9 cellular contexts compared by ENCODE assay signal in the genomic region with DNA sequence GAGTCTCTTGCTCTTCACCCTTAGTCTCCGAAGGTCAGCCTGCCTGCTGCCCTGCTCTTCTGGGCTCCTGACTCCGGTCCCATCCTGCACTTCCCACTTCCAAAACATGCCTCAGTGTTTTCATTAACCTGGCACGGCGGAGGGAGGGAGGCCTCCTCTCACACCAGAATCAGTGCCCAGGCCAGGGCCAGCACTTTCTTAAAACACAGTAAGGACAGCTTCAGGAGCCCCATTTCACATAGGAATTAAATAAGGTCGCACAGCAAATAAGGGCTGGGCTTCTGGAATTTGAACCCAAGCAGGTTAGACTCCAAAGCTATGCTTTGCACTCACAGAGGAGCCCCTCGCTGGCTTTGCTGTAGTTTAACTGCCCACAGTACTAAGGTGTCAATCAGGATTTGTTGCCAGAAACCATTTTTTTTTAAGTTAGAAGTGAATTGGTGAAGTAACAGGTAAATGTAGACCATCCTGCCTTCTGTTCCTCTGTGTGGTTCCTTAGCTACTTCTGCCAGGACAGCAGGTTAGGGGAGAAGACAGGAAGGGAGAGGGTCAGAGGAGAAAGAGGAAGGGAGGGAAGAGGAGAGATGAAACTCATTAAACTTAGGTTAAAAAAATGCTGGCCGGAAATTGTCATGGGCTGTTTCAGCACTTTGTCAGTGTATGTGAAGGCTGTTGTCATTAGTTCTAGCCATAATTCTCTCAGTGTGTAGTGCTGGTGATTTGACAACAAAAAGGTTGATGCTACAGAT. TPM values are rescaled to one million over a fixed set of nuclear protein-coding genes. Genes with fewer than 3 reads are reported as not detected.
A peak's percentile ranks its signal among the peaks of the same experiment; 100 is the strongest.
DNase-seq lines count a peak whose midpoint lies in the region; ATAC-seq and TF ChIP-seq lines count a peak whose summit lies in the region.
"Had no signal": no experiment of that assay in that cellular context is flagged by ENCODE, and none has a peak within 500 bp of the region (broad histone marks: within the 10 kb centered on the region; RNA-seq: fewer than 3 reads in every experiment).

No MANE protein-coding gene starts in this region.

- POLR2A ChIA-PET in activated CD4-positive, alpha-beta memory T cell treated with anti-CD3 and anti-CD28 coated beads for 36 hours (lab: Charles Lee), result interaction anchor here (0.7 kb wide), 1 partner anchor 1045 kb away, joined by 4 read pairs; no protein-coding TSS in a partner anchor

- peaks cover 3% of the 10 kb centered on the region for H3K9me3 Mint-ChIP-seq in activated CD4-positive, alpha-beta memory T cell treated with anti-CD3 and anti-CD28 coated beads for 36 hours
- H3K9me3 Mint-ChIP-seq in immature natural killer cell, result no peaks in the 10 kb centered on the region

- peaks cover 34% of the 10 kb centered on the region for H3K4me1 ChIP-seq in HAP-1

- in situ Hi-C loops in HAP-1 (cut with MboI; ENCODE audit: low sequenced_read_pairs), result no loop called here

- no peak for DNase-seq in HAP-1 (ENCODE audit: low spot score in 2 of 2)
- DNase-seq in activated CD4-positive, alpha-beta memory T cell treated with anti-CD3 and anti-CD28 coated beads for 36 hours, result no peak
- no peak for DNase-seq in immature natural killer cell
- DNase-seq in GM20000 (ENCODE audit: low spot score), result no peak
- DNase-seq in NCI-H524 (lab: John Stamatoyannopoulos, UW), result no peak

- intact Hi-C loops in activated CD4-positive, alpha-beta memory T cell treated with anti-CD3 and anti-CD28 coated beads for 36 hours (cut with micrococcal nuclease), result no loop called here

- CTCF ChIA-PET in activated CD4-positive, alpha-beta memory T cell treated with anti-CD3 and anti-CD28 coated beads for 36 hours (lab: Charles Lee), result interaction anchor here (1.1 kb wide), 1 partner anchor 13 kb away, joined by 3 read pairs; no protein-coding TSS in a partner anchor

- no peak for TF ChIP-seq CTCF in GM20000 (IDR thresholded peaks at IDR 0.05; ENCODE audit: extremely low read depth, missing control alignments)

- peaks cover 15% of the 10 kb centered on the region for H3K4me1 Mint-ChIP-seq in activated CD4-positive, alpha-beta memory T cell treated with anti-CD3 and anti-CD28 coated beads for 36 hours (ENCODE audit: low read depth)
- H3K4me1 Mint-ChIP-seq in immature natural killer cell, result peaks cover 81 to 85% of the 10 kb centered on the region in 2 donors

- peak overlapping the region; percentile 70 for H3K4me3 Mint-ChIP-seq in activated CD4-positive, alpha-beta memory T cell treated with anti-CD3 and anti-CD28 coated beads for 36 hours
- peak overlapping the region; percentile 83 to 92 (median 91) for H3K4me3 Mint-ChIP-seq in immature natural killer cell

- H3K27me3 ChIP-seq in HAP-1 (ENCODE audit: low read depth), result no peaks in the 10 kb centered on the region

- H3K36me3 Mint-ChIP-seq in activated CD4-positive, alpha-beta memory T cell treated with anti-CD3 and anti-CD28 coated beads for 36 hours, result peaks cover 9% of the 10 kb centered on the region
- peaks cover 5 to 18% (median 16%) of the 10 kb centered on the region in 3 donors for H3K36me3 Mint-ChIP-seq in immature natural killer cell

- peak overlapping the region; percentile 89 for H3K4me3 ChIP-seq in HAP-1
- peak overlapping the region; percentile 1 to 83 (median 60) for H3K4me3 ChIP-seq in skin epidermis

- H3K36me3 ChIP-seq in HAP-1 (replicated peaks), result no peaks in the 10 kb centered on the region

- H3K27me3 Mint-ChIP-seq in activated CD4-positive, alpha-beta memory T cell treated with anti-CD3 and anti-CD28 coated beads for 36 hours, result no peaks in the 10 kb centered on the region
- peaks cover 0 to 4% (median 0%) of the 10 kb centered on the region in 3 donors for H3K27me3 Mint-ChIP-seq in immature natural killer cell (ENCODE audit: low read depth in 3 of 3)

- H3K27ac Mint-ChIP-seq in activated CD4-positive, alpha-beta memory T cell treated with anti-CD3 and anti-CD28 coated beads for 36 hours, result no peak overlapping the region
- peak overlapping the region; percentile 61 to 93 (median 88) for H3K27ac Mint-ChIP-seq in immature natural killer cell

- ATAC-seq in GM21619 (IDR thresholded peaks at IDR 0.05; ENCODE audit: unreplicated experiment) (no peak), HG03342 (IDR thresholded peaks at IDR 0.05; ENCODE audit: unreplicated experiment) (no peak)

- peak overlapping the region in 12 of 21 experiments; percentile 0 to 95 (median 82) for H3K27ac ChIP-seq in skin epidermis

- H3K9me3 ChIP-seq in HAP-1, result no peaks in the 10 kb centered on the region

RNA-seq across cellular contexts. Expression of gene RASSF4, which starts 1.1 kb away (rescaled TPM):
- 1 to 10 TPM in 1 of 2 experiments, under 1 TPM in 1; 0.77 to 1.1 TPM for total RNA-seq in activated CD4-positive, alpha-beta memory T cell treated with anti-CD3 and anti-CD28 coated beads for 36 hours
- 10 to 100 TPM; 36.7 to 45.6 (median 38.0) TPM for polyA plus RNA-seq in immature natural killer cell

RNA-seq across cellular contexts. Expression of gene DEPP1, which starts 18.0 kb away (rescaled TPM):
- under 1 TPM; 0.34 to 0.40 TPM for total RNA-seq in activated CD4-positive, alpha-beta memory T cell treated with anti-CD3 and anti-CD28 coated beads for 36 hours
- not detected for polyA plus RNA-seq in immature natural killer cell

RNA-seq across cellular contexts. Expression of gene ZNF22, which starts 40.1 kb away (rescaled TPM):
- total RNA-seq in activated CD4-positive, alpha-beta memory T cell treated with anti-CD3 and anti-CD28 coated beads for 36 hours, result 10 to 100 TPM; 19.3 to 19.9 TPM
- 10 to 100 TPM; 53.4 to 73.5 (median 58.8) TPM for polyA plus RNA-seq in immature natural killer cell

RNA-seq across cellular contexts. Expression of gene TMEM72, which starts 49.5 kb away (rescaled TPM):
- total RNA-seq in activated CD4-positive, alpha-beta memory T cell treated with anti-CD3 and anti-CD28 coated beads for 36 hours, result not detected
- not detected for polyA plus RNA-seq in immature natural killer cell
- total RNA-seq: T-helper 1 cell treated with Interleukin-12 subunit alpha and Interleukin-12 subunit beta and Interleukin-4 antibody, amounts not matched to agents 30 ng/mL and 1 ng/mL, for 36 hours had no signal
